1 cellular context compared by ENCODE assay signal in the genomic region with DNA sequence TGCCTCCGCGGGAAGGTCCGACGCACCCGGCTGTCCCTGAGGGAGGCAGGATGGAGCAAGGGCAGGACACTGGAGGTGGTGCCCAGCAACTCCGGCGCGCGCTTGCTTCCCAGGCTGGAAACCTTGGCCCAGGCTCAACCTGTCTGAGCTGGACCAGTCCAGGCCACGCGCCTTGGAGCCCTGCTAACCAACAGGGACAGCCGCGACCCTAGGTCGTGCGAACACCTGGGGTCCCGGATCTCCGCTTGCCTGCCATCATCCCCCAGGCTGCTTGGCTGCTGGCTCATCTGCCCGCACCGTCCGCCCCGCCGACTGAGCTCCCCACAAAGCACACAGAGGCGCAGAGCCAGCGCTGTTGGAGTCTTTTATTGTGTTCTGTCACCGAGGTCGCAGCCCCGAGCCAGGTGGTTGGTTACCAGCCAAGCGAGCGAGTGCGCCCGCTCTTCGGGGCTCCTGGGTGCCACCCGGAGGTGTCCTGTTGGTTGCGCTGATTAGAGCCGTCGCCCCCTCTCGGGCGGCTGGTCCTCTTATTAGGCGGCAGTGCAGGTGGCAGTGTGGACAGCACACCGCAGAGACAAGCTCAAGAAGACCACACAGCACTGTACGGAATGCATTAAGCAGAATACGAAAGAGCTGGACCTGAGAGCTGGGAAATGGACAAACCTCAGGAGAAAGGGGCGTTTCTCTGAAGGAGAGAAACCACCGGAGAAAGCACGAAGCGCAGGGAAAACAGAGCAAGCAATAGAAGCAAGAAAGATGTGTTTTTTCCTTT.
TF ChIP-seq lines count a peak whose summit lies in the region.

No MANE protein-coding gene starts in this region.

TF ChIP-seq in IMR-90, 13 proteins besides CTCF, POLR2A, EP300 and RAD21:
- no peak for TF ChIP-seq BHLHE40 (IDR thresholded peaks at IDR 0.05; ENCODE audit: low read depth, low read length)
- no peak for TF ChIP-seq CHD1 (IDR thresholded peaks at IDR 0.05; ENCODE audit: low read depth, low read length)
- no peak for TF ChIP-seq CEBPB (IDR thresholded peaks at IDR 0.05; ENCODE audit: low read depth, low read length)
- no peak for TF ChIP-seq RCOR1 (IDR thresholded peaks at IDR 0.05; ENCODE audit: insufficient replicate concordance, low read length)
- TF ChIP-seq ELK1 (IDR thresholded peaks at IDR 0.05; ENCODE audit: borderline replicate concordance, low read depth, low read length), result no peak
- no peak for TF ChIP-seq MXI1 (IDR thresholded peaks at IDR 0.05; ENCODE audit: borderline replicate concordance, low read depth, low read length)
- no peak for TF ChIP-seq RFX5 (IDR thresholded peaks at IDR 0.05; ENCODE audit: low read depth, low read length)
- TF ChIP-seq SMC3 (IDR thresholded peaks at IDR 0.05; ENCODE audit: low read depth, low read length), result no peak
- TF ChIP-seq MAZ (IDR thresholded peaks at IDR 0.05; ENCODE audit: borderline replicate concordance, low read depth, low read length), result no peak
- TF ChIP-seq FOS (IDR thresholded peaks at IDR 0.05; ENCODE audit: low read depth, low read length), result no peak
- TF ChIP-seq USF2 (IDR thresholded peaks at IDR 0.05; ENCODE audit: low read depth, low read length), result no peak
- no peak for TF ChIP-seq MAFK (IDR thresholded peaks at IDR 0.05; ENCODE audit: low read depth, low read length)
- TF ChIP-seq NFE2L2 (IDR thresholded peaks at IDR 0.05; ENCODE audit: low read depth, low read length), result no peak
